8 cellular contexts compared by ENCODE assay signal in the genomic region with DNA sequence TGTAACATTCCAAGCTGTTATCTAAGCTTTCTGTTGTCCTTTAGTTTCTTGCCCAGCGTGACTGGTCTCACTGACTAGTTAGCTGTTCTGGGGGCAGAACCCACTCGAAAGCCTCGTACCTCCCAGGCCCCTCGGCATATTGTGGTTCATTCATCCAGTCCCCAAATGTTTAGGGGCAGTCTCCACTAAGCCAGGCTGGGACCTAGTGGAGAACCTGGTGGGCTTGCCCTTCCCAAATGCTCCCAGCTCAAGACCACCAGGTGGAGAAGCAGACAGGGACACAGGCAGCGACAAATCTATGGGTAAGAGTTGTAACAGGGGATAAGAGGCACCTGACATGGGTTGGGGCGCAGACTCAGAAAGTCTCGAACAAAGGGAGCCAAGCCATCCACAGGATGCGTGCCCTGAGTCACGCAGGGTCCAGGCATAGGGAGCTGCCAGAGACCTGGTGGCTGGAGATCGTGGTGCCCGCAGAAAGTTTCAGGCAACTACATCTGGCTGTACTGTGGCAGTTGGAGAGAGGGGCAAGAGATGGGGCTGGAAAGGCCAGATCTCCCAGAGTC. TPM values are rescaled to one million over a fixed set of nuclear protein-coding genes. Genes with fewer than 3 reads are reported as not detected.
DNase-seq lines count a peak whose midpoint lies in the region; ATAC-seq and TF ChIP-seq lines count a peak whose summit lies in the region.

No MANE protein-coding gene starts in this region.

- no peaks in the 10 kb centered on the region for H3K9me3 Mint-ChIP-seq in Caco-2 (ENCODE audit: unreplicated experiment)

- POLR2A ChIA-PET in Caco-2 (lab: Charles Lee) = interaction anchor here (0.8 to 1.0 kb wide), 2 partner anchors 85 to 118 kb away, joined by 3 to 5 read pairs; a partner anchor contains a TSS

- H3K9me3 ChIP-seq in Caco-2 = no peaks in the 10 kb centered on the region
- H3K9me3 ChIP-seq in RWPE2 (ENCODE audit: severe bottlenecking) = no peaks in the 10 kb centered on the region
- H3K9me3 ChIP-seq in trophoblast cell (ENCODE audit: insufficient read depth, low read depth, low read length) = no peaks in the 10 kb centered on the region

- peak overlapping the region; percentile 93 for H2BK5ac ChIP-seq in trophoblast cell (ENCODE audit: low read depth, low read length, poor library complexity)

- peak overlapping the region; percentile 75 for H3K14ac ChIP-seq in trophoblast cell (ENCODE audit: low read length)

- H3K23ac ChIP-seq in trophoblast cell (ENCODE audit: low read length) = no peak overlapping the region

- TF ChIP-seq CTCF in Caco-2 (IDR thresholded peaks at IDR 0.05; ENCODE audit: insufficient read depth in 1 of 2, low read depth in 1 of 2, low read length in 1 of 2, severe bottlenecking in 1 of 2, unreplicated experiment in 1 of 2) (no peak), RWPE2 (IDR thresholded peaks at IDR 0.05; ENCODE audit: poor library complexity, severe bottlenecking) (no peak)

- WGBS in trophoblast cell (ENCODE audit: extremely low coverage, insufficient coverage, insufficient read length) = no CpG with 5 or more reads among the region's 11 CpGs

- H3K9ac ChIP-seq in trophoblast cell (ENCODE audit: low read length) = peak overlapping the region; percentile 3

- peak overlapping the region; percentile 63 for H3K18ac ChIP-seq in trophoblast cell (ENCODE audit: low read length)

- CTCF ChIA-PET in Caco-2 (lab: Charles Lee) = interaction anchor here (0.6 to 2.4 kb wide), 3 partner anchors 27 to 86 kb away, joined by 3 to 8 read pairs (median 4); a partner anchor contains a TSS

- peak overlapping the region; percentile 42 for H3K27ac ChIP-seq in RWPE2 (ENCODE audit: poor library complexity, severe bottlenecking)
- peak overlapping the region; percentile 77 for H3K27ac ChIP-seq in epithelial cell of prostate
- H3K27ac ChIP-seq in trophoblast cell (ENCODE audit: low read depth, low read length) = peak overlapping the region; percentile 90

- H4K91ac ChIP-seq in trophoblast cell (ENCODE audit: low read depth, low read length) = peak overlapping the region; percentile 84

- no peaks in the 10 kb centered on the region for H3K27me3 ChIP-seq in Caco-2 (replicated peaks; ENCODE audit: control insufficient read depth, insufficient read depth, low read length)
- no peaks in the 10 kb centered on the region for H3K27me3 ChIP-seq in RWPE2 (ENCODE audit: insufficient read depth, poor library complexity, severe bottlenecking)
- no peaks in the 10 kb centered on the region for H3K27me3 ChIP-seq in trophoblast cell (ENCODE audit: insufficient read depth, low read length)

- peaks cover 38% of the 10 kb centered on the region for H3K79me2 ChIP-seq in trophoblast cell (ENCODE audit: control insufficient read depth, insufficient read depth, low read length, poor library complexity)

- peak overlapping the region; percentile 86 for H3K4me3 Mint-ChIP-seq in Caco-2 (ENCODE audit: unreplicated experiment)

- H3K4me1 ChIP-seq in Caco-2 (peaks cover 28% of the 10 kb centered on the region), RWPE2 (ENCODE audit: insufficient read depth, poor library complexity, severe bottlenecking) (peaks cover 5% of the 10 kb centered on the region), trophoblast cell (ENCODE audit: control insufficient read depth in 1 of 2, insufficient read depth in 2 of 2, low read length in 2 of 2) (peaks cover 25 to 33% of the 10 kb centered on the region in 2 experiments)

- H2BK120ac ChIP-seq in trophoblast cell (ENCODE audit: insufficient read depth, low read length, poor library complexity) = peak overlapping the region; percentile 89

- BruUV-seq in Caco-2 (replicated peaks; lab: Mats Ljungman, UMichigan) = no TSS peak

- peak overlapping the region; percentile 90 for H2AFZ ChIP-seq in trophoblast cell (ENCODE audit: insufficient read depth, low read length, poor library complexity)

- H4K8ac ChIP-seq in trophoblast cell (ENCODE audit: low read depth, low read length) = peak overlapping the region; percentile 84

- peaks cover 16% of the 10 kb centered on the region for H3K4me1 Mint-ChIP-seq in Caco-2 (ENCODE audit: low read depth, unreplicated experiment)

- ATAC-seq in RWPE2 (ENCODE audit: low read depth) (no peak), GM18868 (IDR thresholded peaks at IDR 0.05; ENCODE audit: unreplicated experiment) (no peak)

- H3K4me2 ChIP-seq in trophoblast cell (ENCODE audit: low read length) = peak overlapping the region; percentile 76

- peak overlapping the region; percentile 55 for H4K12ac ChIP-seq in trophoblast cell (ENCODE audit: low read depth, low read length)

- peak overlapping the region; percentile 86 for H3K27ac Mint-ChIP-seq in Caco-2 (ENCODE audit: unreplicated experiment)

- peaks cover 19% of the 10 kb centered on the region for H3K79me1 ChIP-seq in trophoblast cell (ENCODE audit: low read length)

- H2AK5ac ChIP-seq in trophoblast cell (ENCODE audit: low read length) = peak overlapping the region; percentile 97

- peak overlapping the region; percentile 26 for H2BK12ac ChIP-seq in trophoblast cell (ENCODE audit: low read length)

- peaks cover 14% of the 10 kb centered on the region for H3K36me3 Mint-ChIP-seq in Caco-2 (ENCODE audit: insufficient read depth, unreplicated experiment)

- intact Hi-C loops in Caco-2 (cut with micrococcal nuclease; ENCODE audit: unreplicated experiment) = loop anchor here (1.0 to 5.0 kb wide), 2 partner anchors 39 to 86 kb away; a partner anchor contains a TSS

- H3K36me3 ChIP-seq in Caco-2 (ENCODE audit: control insufficient read depth, insufficient read depth, low read length) = no peaks in the 10 kb centered on the region
- no peaks in the 10 kb centered on the region for H3K36me3 ChIP-seq in RWPE2 (ENCODE audit: low read depth)
- peaks cover 2 to 4% of the 10 kb centered on the region in 2 experiments for H3K36me3 ChIP-seq in trophoblast cell (ENCODE audit: control insufficient read depth in 1 of 2, insufficient read depth in 2 of 2, low read length in 2 of 2)

- DNase-seq in Caco-2 (no peak), RWPE2 (ENCODE audit: low spot score) (no peak), epithelial cell of prostate (ENCODE audit: low read depth, low spot score) (no peak), trophoblast cell (no peak), NCI-H1930 (lab: John Stamatoyannopoulos, UW) (no peak), NCI-H2081 treated with DMSO at 0.1 percent for 48 hours (lab: John Stamatoyannopoulos, UW) (no peak), occipital lobe (lab: John Stamatoyannopoulos, UW) (no peak)

- peak overlapping the region; percentile 45 for H3K4ac ChIP-seq in trophoblast cell (ENCODE audit: low read depth, low read length)

- peak overlapping the region; percentile 60 for H3K4me3 ChIP-seq in Caco-2 (ENCODE audit: low read depth, low read length)
- peak overlapping the region; percentile 93 for H3K4me3 ChIP-seq in RWPE2 (ENCODE audit: severe bottlenecking)
- peak overlapping the region; percentile 5 for H3K4me3 ChIP-seq in trophoblast cell (ENCODE audit: low read depth, low read length)

- H3K27me3 Mint-ChIP-seq in Caco-2 (ENCODE audit: insufficient read depth, unreplicated experiment) = no peaks in the 10 kb centered on the region

RNA-seq across cellular contexts. Expression of a gene that starts 0.9 kb away (rescaled TPM):
- total RNA-seq in Caco-2 (2022) (44.1 and 47.1 TPM in 2 replicates), occipital lobe (2.7 TPM)
- polyA plus RNA-seq in trophoblast cell (2013) = 131 and 139 TPM in 2 replicates

RNA-seq across cellular contexts. Expression of a gene that starts 44.0 kb away (rescaled TPM):
- total RNA-seq in Caco-2 (2022) (38.7 and 39.4 TPM in 2 replicates), occipital lobe (11.4 TPM)
- 27.7 and 31.0 TPM in 2 replicates for polyA plus RNA-seq in trophoblast cell (2013)

RNA-seq across cellular contexts. Expression of a gene that starts 51.1 kb away (rescaled TPM):
- total RNA-seq in Caco-2 (2022) (2.3 and 3.8 TPM in 2 replicates), occipital lobe (1.4 TPM)
- 2.9 and 3.3 TPM in 2 replicates for polyA plus RNA-seq in trophoblast cell (2013)

Comparison
In these comparisons a context has a peak if more than half of its experiments do, and no peak if none do; other contexts are left out.
1. H3K4me3 ChIP-seq: peak in every context shown above with its lines; median percentile 93 in RWPE2; 60 in Caco-2; 5 in trophoblast cell.
2. RNA of a gene that starts 0.9 kb away (total RNA-seq): 44.1 to 47.1 TPM in Caco-2; 2.7 TPM in occipital lobe (single experiment); every median in the first group is over 10 times any median in the second.
3. Peak in every context shown above with its lines, with median percentiles within 50 percentile points of each other: H3K27ac ChIP-seq.